16 cellular contexts compared by ENCODE assay signal in genomic region chr18:46046126-46046525, GRCh38.
"Had no signal": no experiment of that assay in that cellular context is flagged by ENCODE, and none has a peak within 500 bp of the region (broad histone marks: within the 10 kb centered on the region; RNA-seq: fewer than 3 reads in every experiment).

No MANE protein-coding gene starts in this region.

- H3K9ac ChIP-seq: parathyroid adenoma had no signal

- H2AFZ ChIP-seq: parathyroid adenoma had no signal

- ATAC-seq: heart left ventricle, left lobe of liver, T-helper 17 cell had no signal

- H3K27ac ChIP-seq: heart left ventricle, parathyroid adenoma, thyroid gland, uterus had no signal

- H3K27me3 ChIP-seq: heart left ventricle, thyroid gland, uterus had no signal

- H3K27ac Mint-ChIP-seq: activated B cell treated with CpG ODN at 0.5 μM for 24 hours; activated CD4-positive, alpha-beta T cell treated with anti-CD3 and anti-CD28 coated beads, Interleukin-2, amount 10 ng/mL, durations not matched to agents 24 days and 14 days; T-helper 17 cell had no signal

- H3K27me3 Mint-ChIP-seq: activated CD4-positive, alpha-beta T cell treated with anti-CD3 and anti-CD28 coated beads, Interleukin-2, amount 10 ng/mL, durations not matched to agents 24 days and 14 days; T-helper 17 cell had no signal

- H3K4me1 ChIP-seq: parathyroid adenoma, thyroid gland, uterus had no signal

- H3K4me3 ChIP-seq: heart left ventricle, thyroid gland, uterus had no signal

- H3K36me3 Mint-ChIP-seq: naive B cell had no signal

- H3K36me3 ChIP-seq: heart left ventricle, thyroid gland, uterus had no signal

- DNase-seq: activated B cell treated with CpG ODN at 0.5 μM for 24 hours; activated CD4-positive, alpha-beta T cell treated with anti-CD3 and anti-CD28 coated beads, Interleukin-2, amount 10 ng/mL, durations not matched to agents 24 days and 14 days; activated naive CD4-positive, alpha-beta T cell; anterior cingulate cortex; cortex of kidney; effector CD8-positive, alpha-beta T cell; foreskin melanocyte; heart left ventricle; naive B cell; stimulated activated CD4-positive, alpha-beta T cell treated with anti-CD3 and anti-CD28 coated beads, Interleukin-12 subunit alpha, Interleukin-12 subunit beta, amount 100 ng/mL, for 4 hours; stimulated activated CD4-positive, alpha-beta T cell treated with anti-CD3 and anti-CD28 coated beads, Interleukin-2, amount 100 ng/mL, for 24 hours; T-helper 17 cell; thyroid gland; uterus had no signal

- H3K4me3 Mint-ChIP-seq: activated B cell treated with CpG ODN at 0.5 μM for 24 hours; activated CD4-positive, alpha-beta T cell treated with anti-CD3 and anti-CD28 coated beads, Interleukin-2, amount 10 ng/mL, durations not matched to agents 24 days and 14 days; naive B cell; T-helper 17 cell had no signal

- H3K4me1 Mint-ChIP-seq: activated B cell treated with CpG ODN at 0.5 μM for 24 hours, naive B cell had no signal

- H3K9me3 ChIP-seq: thyroid gland, uterus had no signal

- H3K9me3 Mint-ChIP-seq: activated CD4-positive, alpha-beta T cell treated with anti-CD3 and anti-CD28 coated beads, Interleukin-2, amount 10 ng/mL, durations not matched to agents 24 days and 14 days had no signal
